30 cellular contexts compared by ENCODE assay signal in the genomic region with DNA sequence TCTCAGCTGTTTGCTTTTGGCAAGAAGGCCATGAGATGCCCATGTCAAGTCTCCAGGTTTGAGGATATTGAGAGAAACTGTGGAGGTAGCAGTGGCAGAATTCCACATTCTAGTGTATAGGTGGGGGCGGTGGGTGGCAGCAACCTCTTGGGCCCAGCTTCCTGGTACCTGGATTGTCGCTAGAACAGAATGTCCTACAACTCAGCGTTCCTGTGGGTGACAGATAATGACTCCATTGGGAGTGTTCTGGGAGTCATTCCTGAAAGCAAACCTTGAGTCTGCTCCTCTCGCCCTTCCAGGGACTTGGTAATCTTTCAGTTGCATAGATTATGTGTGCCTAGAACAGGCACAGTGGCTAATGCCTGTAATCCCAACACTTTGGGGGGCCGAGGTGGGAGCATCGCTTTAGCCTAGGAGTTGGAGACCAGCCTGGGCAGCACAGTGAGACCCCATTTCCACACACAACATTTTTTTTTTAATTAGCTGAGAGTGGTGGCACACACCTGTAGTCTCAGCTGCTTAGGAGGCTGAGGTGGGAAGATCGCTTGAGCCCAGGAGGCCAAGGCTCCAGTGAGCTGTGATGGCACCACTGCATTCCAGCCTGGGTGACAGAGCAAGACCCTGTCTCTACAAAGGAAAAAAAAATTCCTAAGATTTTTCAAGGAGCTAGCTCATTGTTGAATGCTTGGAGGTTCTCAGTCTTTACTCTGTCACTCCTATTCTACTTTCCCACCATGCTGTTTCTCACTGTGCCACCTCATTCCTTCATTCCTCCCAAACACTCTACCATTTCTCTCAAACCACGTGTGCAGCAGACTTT. TPM values are rescaled to one million over a fixed set of nuclear protein-coding genes. Genes with fewer than 3 reads are reported as not detected.
DNase-seq lines count a peak whose midpoint lies in the region; ATAC-seq and TF ChIP-seq lines count a peak whose summit lies in the region.
"Had no signal": no experiment of that assay in that cellular context is flagged by ENCODE, and none has a peak within 500 bp of the region (broad histone marks: within the 10 kb centered on the region; RNA-seq: fewer than 3 reads in every experiment).

No MANE protein-coding gene starts in this region.

- no peaks in the 10 kb centered on the region for H3K36me3 Mint-ChIP-seq in WTC11
- H3K36me3 Mint-ChIP-seq: CD4-positive, alpha-beta memory T cell had no signal

- H3K9me3 Mint-ChIP-seq in WTC11, result no peaks in the 10 kb centered on the region
- H3K9me3 Mint-ChIP-seq: HFFc6 had no signal

- peaks cover 13% of the 10 kb centered on the region for H3K4me1 Mint-ChIP-seq in WTC11
- H3K4me1 Mint-ChIP-seq: CD4-positive, alpha-beta memory T cell had no signal

- H3K18ac ChIP-seq in neuronal stem cell (ENCODE audit: low read length), result no peak overlapping the region

- ATAC-seq in WTC11, result no peak; the same call in 1 of the 2 replicates
- no peak for ATAC-seq in HG03097 (IDR thresholded peaks at IDR 0.05; ENCODE audit: low FRiP score, unreplicated experiment)
- ATAC-seq: A549, PC-3, Right ventricle myocardium inferior, SK-N-SH treated with all-trans-retinoic acid at 6 μM for 48 hours had no signal

- peak overlapping the region; percentile 46 for H2BK15ac ChIP-seq in neuronal stem cell (ENCODE audit: low read length)

- whole genome bisulfite sequencing in neuronal stem cell (ENCODE audit: extremely low coverage in 2 of 2, insufficient read length in 2 of 2, insufficient replicate concordance in 1 of 2), 2 donors, result no CpG with 5 or more reads among the region's 8 CpGs

- H2BK12ac ChIP-seq in neuronal stem cell (ENCODE audit: low read length), result no peak overlapping the region

- CTCF ChIA-PET in WTC11 (lab: Charles Lee), result no interaction called here

- no peak overlapping the region for H2AK5ac ChIP-seq in neuronal stem cell (ENCODE audit: low read depth, low read length)

- H3K23ac ChIP-seq in neuronal stem cell (ENCODE audit: low read depth, low read length, poor library complexity), result no peak overlapping the region

- H2BK5ac ChIP-seq in neuronal stem cell (ENCODE audit: low read length), result no peak overlapping the region

- no peaks in the 10 kb centered on the region for H3K79me1 ChIP-seq in neuronal stem cell (ENCODE audit: low read depth, low read length)

- peaks cover 0 to 1% of the 10 kb centered on the region in 2 donors for H3K9me3 ChIP-seq in neuronal stem cell (replicated peaks in 1 of 2; ENCODE audit: control insufficient read depth in 2 of 2, insufficient read depth in 1 of 2, low read depth in 1 of 2, low read length in 2 of 2)
- H3K9me3 ChIP-seq: A549, HAP-1, SJCRH30 had no signal

- no peak for TF ChIP-seq CTCF in WTC11 (IDR thresholded peaks at IDR 0.05)

- H2BK120ac ChIP-seq in neuronal stem cell (ENCODE audit: low read depth, low read length), result no peak overlapping the region

- H3K27me3 Mint-ChIP-seq in WTC11 (ENCODE audit: low read depth), result no peaks in the 10 kb centered on the region

- no peak overlapping the region for H2AFZ ChIP-seq in neuronal stem cell (ENCODE audit: low read length)
- H2AFZ ChIP-seq: GM23248 had no signal

- H3K27ac Mint-ChIP-seq in WTC11, result no peak overlapping the region
- H3K27ac Mint-ChIP-seq: CD4-positive, alpha-beta memory T cell; HFFc6 had no signal

- no peak overlapping the region for H4K91ac ChIP-seq in neuronal stem cell (ENCODE audit: low read depth, low read length, poor library complexity)

- no peaks in the 10 kb centered on the region for H3K27me3 ChIP-seq in neuronal stem cell (ENCODE audit: control insufficient read depth in 3 of 3, insufficient read depth in 3 of 3, low read depth in 1 of 3, low read length in 3 of 3)
- H3K27me3 ChIP-seq: SJCRH30 had no signal

- no peak overlapping the region for H3K4me2 ChIP-seq in neuronal stem cell (ENCODE audit: insufficient read depth, low read length, poor library complexity, severe bottlenecking)
- H3K4me2 ChIP-seq: A549 had no signal

- no peaks in the 10 kb centered on the region for H3K36me3 ChIP-seq in neuronal stem cell (replicated peaks in 1 of 2; ENCODE audit: control insufficient read depth in 2 of 2, insufficient read depth in 2 of 2, low read length in 2 of 2)
- H3K36me3 ChIP-seq: HAP-1, SJCRH30 had no signal

- peak overlapping the region; percentile 68 for H3K27ac ChIP-seq in epithelial cell of prostate
- H3K27ac ChIP-seq in neuronal stem cell (replicated peaks; ENCODE audit: low read length), result peak overlapping the region; percentile 35
- H3K27ac ChIP-seq: A549, GM23248, SJCRH30 had no signal

- no peak overlapping the region for H4K8ac ChIP-seq in neuronal stem cell (ENCODE audit: low read depth, low read length)

- no peak overlapping the region for H3K4ac ChIP-seq in neuronal stem cell (ENCODE audit: low read length)

- H3K9ac ChIP-seq in neuronal stem cell (ENCODE audit: low read depth, low read length, poor library complexity), result no peak overlapping the region
- H3K9ac ChIP-seq: GM23248 had no signal

- H3K4me3 ChIP-seq in neuronal stem cell (ENCODE audit: low read length in 2 of 2), result no peak overlapping the region
- H3K4me3 ChIP-seq: A549, GM23248, HAP-1, SJCRH30 had no signal

- POLR2A ChIA-PET in WTC11 (lab: Charles Lee), result no interaction called here

- peaks cover 12% of the 10 kb centered on the region in 2 donors for H3K4me1 ChIP-seq in neuronal stem cell (ENCODE audit: control insufficient read depth in 2 of 2, insufficient read depth in 1 of 2, low read depth in 1 of 2, low read length in 2 of 2)
- H3K4me1 ChIP-seq: HAP-1, SJCRH30 had no signal

- DNase-seq in EL (peak; percentile 21), WTC11 (ENCODE audit: low spot score) (no peak), epithelial cell of prostate (ENCODE audit: low read depth, low spot score) (no peak), neuronal stem cell (ENCODE audit: low spot score) (no peak), NCI-H510A treated with DMSO at 0.1 percent for 48 hours (lab: John Stamatoyannopoulos, UW) (no peak), superior temporal gyrus (ENCODE audit: extremely low spot score) (no peak), NCI-H2171 (lab: John Stamatoyannopoulos, UW) (no peak)
- DNase-seq: C1 segment of cervical spinal cord; CD4-positive, alpha-beta memory T cell; COR-L47; DMS53; GM23248; HFFc6; KBM-7; MM.1S; NCI-H1048; NCI-H1417; NCI-H1694; NCI-H2029 treated with DMSO at 0.1 percent for 48 hours; NCI-H345; NCI-H526; NCI-H82; NK-92 treated with Interleukin-12 subunit alpha and Interleukin-12 subunit beta, amount 100 ng/mL, for 24 hours; PC-3; SJCRH30 had no signal

- H3K14ac ChIP-seq in neuronal stem cell (ENCODE audit: low read length), result no peak overlapping the region

- no peak overlapping the region for H3K4me3 Mint-ChIP-seq in WTC11
- H3K4me3 Mint-ChIP-seq: CD4-positive, alpha-beta memory T cell; HFFc6 had no signal

TF ChIP-seq in WTC11, 78 proteins besides CTCF, POLR2A, EP300 and RAD21:
- TF ChIP-seq ZNF121 (CRISPR knock-in tag; IDR thresholded peaks at IDR 0.05), result peak; percentile 79; the same call in 1 of the 2 replicates
- no peak for TF ChIP-seq EMX1 (CRISPR knock-in tag; IDR thresholded peaks at IDR 0.05)

RNA-seq across cellular contexts. Expression of gene METTL16, which starts 37.9 kb away (rescaled TPM):
- total RNA-seq in WTC11 (2021), result 45.9 to 54.1 TPM (median 51.1 TPM) in 3 replicates
- polyA plus RNA-seq in neuronal stem cell (2013, experiment 1 of 2), result 33.5 TPM
- 36.0 TPM for polyA plus RNA-seq in neuronal stem cell (2013, experiment 2 of 2)

RNA-seq across cellular contexts. Expression of gene PAFAH1B1, which starts 43.9 kb away (rescaled TPM):
- total RNA-seq in WTC11 (2021), result 113 to 115 TPM (median 114 TPM) in 3 replicates
- polyA plus RNA-seq in neuronal stem cell (2013, experiment 1 of 2), result 73.5 TPM
- polyA plus RNA-seq in neuronal stem cell (2013, experiment 2 of 2), result 72.8 TPM
